Comparison of ENCODE assay signal across 13 cellular contexts in genomic region chr11:16356751-16357365, GRCh38. TPM values are rescaled to one million over a fixed set of nuclear protein-coding genes. Genes with fewer than 3 reads are reported as not detected.
DNase-seq lines count a peak whose midpoint lies in the region; ATAC-seq, FAIRE-seq and TF ChIP-seq lines count a peak whose summit lies in the region.
"Had no signal": no experiment of that assay in that cellular context is flagged by ENCODE, and none has a peak within 500 bp of the region (broad histone marks: within the 10 kb centered on the region; RNA-seq: fewer than 3 reads in every experiment).

No MANE protein-coding gene starts in this region.

- no peaks in the 10 kb centered on the region for H3K36me3 ChIP-seq in Caco-2 (ENCODE audit: control insufficient read depth, insufficient read depth, low read length)
- H3K36me3 ChIP-seq in astrocyte (ENCODE audit: insufficient read depth, low read length): no peaks in the 10 kb centered on the region
- H3K36me3 ChIP-seq in CD4-positive, alpha-beta memory T cell (ENCODE audit: insufficient read depth, low read length): no peaks in the 10 kb centered on the region
- H3K36me3 ChIP-seq: colonic mucosa, uterus had no signal

- CTCF ChIA-PET in Caco-2 (lab: Charles Lee) (interaction anchor here (0.7 to 1.4 kb wide), 5 partner anchors 163 to 259 kb away, joined by 3 to 8 read pairs (median 5); no protein-coding TSS in a partner anchor), T-cell (lab: Charles Lee) (no interaction called here)
- CTCF ChIA-PET in CD4-positive, alpha-beta memory T cell (lab: Charles Lee; ENCODE audit: partially characterized antibody): no interaction called here

- peaks cover 37% of the 10 kb centered on the region for H3K4me1 Mint-ChIP-seq in Caco-2 (ENCODE audit: low read depth, unreplicated experiment)
- peaks cover 40% of the 10 kb centered on the region for H3K4me1 Mint-ChIP-seq in astrocyte (ENCODE audit: low read depth, unreplicated experiment)
- H3K4me1 Mint-ChIP-seq in progenitor cell of endocrine pancreas (ENCODE audit: low read depth): peaks cover 46% of the 10 kb centered on the region
- no peaks in the 10 kb centered on the region for H3K4me1 Mint-ChIP-seq in CD4-positive, alpha-beta memory T cell
- no peaks in the 10 kb centered on the region for H3K4me1 Mint-ChIP-seq in T-cell
- H3K4me1 Mint-ChIP-seq in stimulated activated naive B cell treated with anti-CD40 and anti-IgM and Interleukin-4, amounts not matched to agents 10 μg/mL and 1 μg/mL and 100 μg/mL, for 72 hours: no peaks in the 10 kb centered on the region
- H3K4me1 Mint-ChIP-seq: naive B cell had no signal

- DNase-seq in Caco-2: no peak
- DNase-seq in astrocyte (ENCODE audit: low read depth): peak; percentile 62
- DNase-seq in left cardiac atrium: peak; percentile 31
- no peak for DNase-seq in progenitor cell of endocrine pancreas (ENCODE audit: low spot score, unreplicated experiment)
- no peak for DNase-seq in CD4-positive, alpha-beta memory T cell
- no peak for DNase-seq in T-cell
- DNase-seq in stimulated activated naive B cell treated with anti-CD40 and anti-IgM and Interleukin-4, amounts not matched to agents 10 μg/mL and 1 μg/mL and 100 μg/mL, for 72 hours: no peak
- DNase-seq: activated naive CD4-positive, alpha-beta T cell treated with anti-CD3 and anti-CD28 coated beads for 36 hours; colonic mucosa; naive B cell; NCI-H187; uterus had no signal

- peak overlapping the region; percentile 48 for H3K27ac Mint-ChIP-seq in Caco-2 (ENCODE audit: unreplicated experiment)
- peak overlapping the region; percentile 86 for H3K27ac Mint-ChIP-seq in astrocyte (ENCODE audit: unreplicated experiment)
- H3K27ac Mint-ChIP-seq in progenitor cell of endocrine pancreas: peak overlapping the region; percentile 90
- H3K27ac Mint-ChIP-seq in CD4-positive, alpha-beta memory T cell: no peak overlapping the region
- H3K27ac Mint-ChIP-seq in T-cell: no peak overlapping the region
- H3K27ac Mint-ChIP-seq in stimulated activated naive B cell treated with anti-CD40 and anti-IgM and Interleukin-4, amounts not matched to agents 10 μg/mL and 1 μg/mL and 100 μg/mL, for 72 hours: no peak overlapping the region
- H3K27ac Mint-ChIP-seq: activated naive CD4-positive, alpha-beta T cell treated with anti-CD3 and anti-CD28 coated beads for 36 hours; naive B cell had no signal

- H3K27me3 Mint-ChIP-seq in Caco-2 (ENCODE audit: insufficient read depth, unreplicated experiment): no peaks in the 10 kb centered on the region
- no peaks in the 10 kb centered on the region for H3K27me3 Mint-ChIP-seq in astrocyte (ENCODE audit: low read depth, unreplicated experiment)
- no peaks in the 10 kb centered on the region for H3K27me3 Mint-ChIP-seq in progenitor cell of endocrine pancreas
- no peaks in the 10 kb centered on the region for H3K27me3 Mint-ChIP-seq in CD4-positive, alpha-beta memory T cell
- no peaks in the 10 kb centered on the region for H3K27me3 Mint-ChIP-seq in T-cell
- no peaks in the 10 kb centered on the region for H3K27me3 Mint-ChIP-seq in stimulated activated naive B cell treated with anti-CD40 and anti-IgM and Interleukin-4, amounts not matched to agents 10 μg/mL and 1 μg/mL and 100 μg/mL, for 72 hours

- H3K27me3 ChIP-seq in Caco-2 (replicated peaks; ENCODE audit: control insufficient read depth, insufficient read depth, low read length) (no peaks in the 10 kb centered on the region), astrocyte (ENCODE audit: insufficient read depth, low read length) (no peaks in the 10 kb centered on the region)
- no peaks in the 10 kb centered on the region for H3K27me3 ChIP-seq in CD4-positive, alpha-beta memory T cell (ENCODE audit: insufficient read depth, low read length)
- H3K27me3 ChIP-seq: colonic mucosa, uterus had no signal

- TF ChIP-seq CTCF in Caco-2 (IDR thresholded peaks at IDR 0.05; ENCODE audit: insufficient read depth in 1 of 2, low read depth in 1 of 2, low read length in 1 of 2, severe bottlenecking in 1 of 2, unreplicated experiment in 1 of 2): no peak
- no peak for TF ChIP-seq CTCF in astrocyte (IDR thresholded peaks at IDR 0.05; ENCODE audit: insufficient read depth, low read depth, low read length)
- no peak for TF ChIP-seq CTCF in progenitor cell of endocrine pancreas (IDR thresholded peaks at IDR 0.05; ENCODE audit: unreplicated experiment)

- intact Hi-C loops in Caco-2 (cut with micrococcal nuclease; ENCODE audit: unreplicated experiment): loop anchor here (1.0 to 5.0 kb wide), 3 partner anchors 22 to 250 kb away; no protein-coding TSS in a partner anchor
- intact Hi-C loops in left cardiac atrium (cut with DNase I): loop anchor here in 1 of 2 donors (10.0 kb wide), 1 partner anchor 248 kb away; no protein-coding TSS in a partner anchor
- intact Hi-C loops in CD4-positive, alpha-beta memory T cell (cut with micrococcal nuclease): no loop called here

- H3K79me2 ChIP-seq in astrocyte (ENCODE audit: insufficient read depth, low read length): no peaks in the 10 kb centered on the region

- H3K9me3 Mint-ChIP-seq in Caco-2 (ENCODE audit: unreplicated experiment) (no peaks in the 10 kb centered on the region), astrocyte (ENCODE audit: unreplicated experiment) (no peaks in the 10 kb centered on the region), progenitor cell of endocrine pancreas (ENCODE audit: low read depth) (peaks cover 3% of the 10 kb centered on the region), T-cell (peaks cover 0 to 6% (median 4%) of the 10 kb centered on the region in 3 donors)
- peaks cover 0 to 7% (median 3%) of the 10 kb centered on the region in 8 donors for H3K9me3 Mint-ChIP-seq in CD4-positive, alpha-beta memory T cell
- no peaks in the 10 kb centered on the region for H3K9me3 Mint-ChIP-seq in stimulated activated naive B cell treated with anti-CD40 and anti-IgM and Interleukin-4, amounts not matched to agents 10 μg/mL and 1 μg/mL and 100 μg/mL, for 72 hours
- H3K9me3 Mint-ChIP-seq: activated naive CD4-positive, alpha-beta T cell treated with anti-CD3 and anti-CD28 coated beads for 36 hours; naive B cell had no signal

- POLR2A ChIA-PET in Caco-2 (lab: Charles Lee): no interaction called here
- POLR2A ChIA-PET in CD4-positive, alpha-beta memory T cell (lab: Charles Lee; ENCODE audit: partially characterized antibody): no interaction called here
- POLR2A ChIA-PET in T-cell (lab: Charles Lee): no interaction called here

- H3K4me1 ChIP-seq in Caco-2 (peaks cover 29% of the 10 kb centered on the region), astrocyte (ENCODE audit: insufficient read depth, low read length) (peaks cover 6% of the 10 kb centered on the region)
- H3K4me1 ChIP-seq in CD4-positive, alpha-beta memory T cell (ENCODE audit: insufficient read depth, low read length): no peaks in the 10 kb centered on the region
- H3K4me1 ChIP-seq: colonic mucosa, uterus had no signal

- H4K20me1 ChIP-seq in astrocyte (ENCODE audit: insufficient read depth, low read length): no peaks in the 10 kb centered on the region

- no TSS peak for BruUV-seq in Caco-2 (replicated peaks; lab: Mats Ljungman, UMichigan)

- H3K9ac ChIP-seq in astrocyte (ENCODE audit: low read length): no peak overlapping the region

- H3K36me3 Mint-ChIP-seq in Caco-2 (ENCODE audit: insufficient read depth, unreplicated experiment) (no peaks in the 10 kb centered on the region), astrocyte (ENCODE audit: low read depth, unreplicated experiment) (no peaks in the 10 kb centered on the region), progenitor cell of endocrine pancreas (ENCODE audit: insufficient read depth) (no peaks in the 10 kb centered on the region), T-cell (no peaks in the 10 kb centered on the region)
- no peaks in the 10 kb centered on the region for H3K36me3 Mint-ChIP-seq in CD4-positive, alpha-beta memory T cell
- H3K36me3 Mint-ChIP-seq in stimulated activated naive B cell treated with anti-CD40 and anti-IgM and Interleukin-4, amounts not matched to agents 10 μg/mL and 1 μg/mL and 100 μg/mL, for 72 hours: no peaks in the 10 kb centered on the region
- H3K36me3 Mint-ChIP-seq: naive B cell had no signal

- peak overlapping the region; percentile 3 for H3K27ac ChIP-seq in astrocyte (ENCODE audit: low read depth, low read length)
- no peak overlapping the region for H3K27ac ChIP-seq in CD4-positive, alpha-beta memory T cell (ENCODE audit: low read depth, low read length)
- H3K27ac ChIP-seq: colonic mucosa, uterus had no signal

- peak overlapping the region; percentile 20 for H3K4me3 Mint-ChIP-seq in Caco-2 (ENCODE audit: unreplicated experiment)
- peak overlapping the region; percentile 41 for H3K4me3 Mint-ChIP-seq in astrocyte (ENCODE audit: unreplicated experiment)
- no peak overlapping the region for H3K4me3 Mint-ChIP-seq in progenitor cell of endocrine pancreas (ENCODE audit: low read depth)
- no peak overlapping the region for H3K4me3 Mint-ChIP-seq in CD4-positive, alpha-beta memory T cell
- no peak overlapping the region for H3K4me3 Mint-ChIP-seq in T-cell
- no peak overlapping the region for H3K4me3 Mint-ChIP-seq in stimulated activated naive B cell treated with anti-CD40 and anti-IgM and Interleukin-4, amounts not matched to agents 10 μg/mL and 1 μg/mL and 100 μg/mL, for 72 hours
- H3K4me3 Mint-ChIP-seq: activated naive CD4-positive, alpha-beta T cell treated with anti-CD3 and anti-CD28 coated beads for 36 hours; naive B cell had no signal

- H2AFZ ChIP-seq in astrocyte (ENCODE audit: low read depth, low read length): no peak overlapping the region

- ATAC-seq in left cardiac atrium (peak; percentile 89 to 93), T-cell (replicated peaks in 1 of 4) (no peak), HG02973 (IDR thresholded peaks at IDR 0.05; ENCODE audit: unreplicated experiment) (no peak)
- ATAC-seq in stimulated activated naive B cell treated with anti-CD40 and anti-IgM and Interleukin-4, amounts not matched to agents 10 μg/mL and 1 μg/mL and 100 μg/mL, for 72 hours (replicated peaks): no peak

- peak overlapping the region; percentile 51 for H3K4me2 ChIP-seq in astrocyte (ENCODE audit: low read length)

- FAIRE-seq in astrocyte (lab: Jason Lieb, UNC): no peak

- H3K9me3 ChIP-seq in Caco-2 (no peaks in the 10 kb centered on the region), astrocyte (ENCODE audit: insufficient read depth, low read depth, low read length) (no peaks in the 10 kb centered on the region)
- no peaks in the 10 kb centered on the region for H3K9me3 ChIP-seq in CD4-positive, alpha-beta memory T cell (ENCODE audit: control insufficient read depth in 1 of 2, low read length in 2 of 2)
- H3K9me3 ChIP-seq: colonic mucosa, uterus had no signal

- H3K4me3 ChIP-seq in Caco-2 (ENCODE audit: low read depth, low read length) (no peak overlapping the region), astrocyte (ENCODE audit: insufficient read depth, low read depth, low read length) (no peak overlapping the region)
- no peak overlapping the region for H3K4me3 ChIP-seq in CD4-positive, alpha-beta memory T cell (ENCODE audit: low read length in 2 of 2)
- H3K4me3 ChIP-seq: colonic mucosa, uterus had no signal

RNA-seq across cellular contexts. Expression of gene SOX6, which starts 0.5 kb away (rescaled TPM):
- 10.8 and 24.0 TPM in 2 replicates for total RNA-seq in Caco-2 (2022)
- total RNA-seq in astrocyte: 13.2 and 16.3 TPM in 2 replicates
- total RNA-seq in left cardiac atrium: 10 to 100 TPM; 13.6 to 19.8 TPM
- total RNA-seq in progenitor cell of endocrine pancreas: 32.6 and 34.9 TPM in 2 replicates
- total RNA-seq in CD4-positive, alpha-beta memory T cell: not detected
- not detected for polyA plus RNA-seq in CD4-positive, alpha-beta memory T cell
- under 1 TPM in 1 of 5 donors, not detected in 4; 0.16 TPM for total RNA-seq in T-cell
- total RNA-seq: activated naive CD4-positive, alpha-beta T cell treated with anti-CD3 and anti-CD28 coated beads for 36 hours had no signal

Comparison
In these comparisons a context has a peak if more than half of its experiments do, and no peak if none do; other contexts are left out.
1. DNase-seq: peak in astrocyte (single experiment) and left cardiac atrium (single experiment); none in Caco-2 (0 of 2), progenitor cell of endocrine pancreas (single experiment), CD4-positive, alpha-beta memory T cell (0 of 5), T-cell (0 of 34) and stimulated activated naive B cell treated with anti-CD40 and anti-IgM and Interleukin-4, amounts not matched to agents 10 μg/mL and 1 μg/mL and 100 μg/mL, for 72 hours (single experiment).
2. H3K27ac Mint-ChIP-seq: peak in Caco-2 (single experiment), astrocyte (single experiment) and progenitor cell of endocrine pancreas (single experiment); none in CD4-positive, alpha-beta memory T cell (0 of 7), T-cell (0 of 2) and stimulated activated naive B cell treated with anti-CD40 and anti-IgM and Interleukin-4, amounts not matched to agents 10 μg/mL and 1 μg/mL and 100 μg/mL, for 72 hours (single experiment).
3. H3K4me3 Mint-ChIP-seq: peak in Caco-2 (single experiment) and astrocyte (single experiment); none in progenitor cell of endocrine pancreas (single experiment), CD4-positive, alpha-beta memory T cell (0 of 8), T-cell (0 of 3) and stimulated activated naive B cell treated with anti-CD40 and anti-IgM and Interleukin-4, amounts not matched to agents 10 μg/mL and 1 μg/mL and 100 μg/mL, for 72 hours (0 of 2).
4. ATAC-seq: peak in left cardiac atrium (2 of 2); none in T-cell (0 of 4), stimulated activated naive B cell treated with anti-CD40 and anti-IgM and Interleukin-4, amounts not matched to agents 10 μg/mL and 1 μg/mL and 100 μg/mL, for 72 hours (0 of 2) and HG02973 (single experiment).